ENCODE assay signal across 23 cellular contexts in genomic region chr16:78488461-78488860, GRCh38.
"Had no signal": no experiment of that assay in that cellular context is flagged by ENCODE, and none has a peak within 500 bp of the region (broad histone marks: within the 10 kb centered on the region; RNA-seq: fewer than 3 reads in every experiment).

No MANE protein-coding gene starts in this region.

- H3K9ac ChIP-seq: neural progenitor cell, parathyroid adenoma had no signal

- H2AFZ ChIP-seq: neural progenitor cell, parathyroid adenoma had no signal

- H3K4me3 ChIP-seq: neural progenitor cell, ovary, psoas muscle, right lobe of liver, sigmoid colon, stomach, thoracic aorta, thyroid gland, tibial nerve, upper lobe of left lung, vagina had no signal

- H3K27ac ChIP-seq: neural progenitor cell, ovary, parathyroid adenoma, psoas muscle, right lobe of liver, sigmoid colon, stomach, thoracic aorta, thyroid gland, tibial nerve, upper lobe of left lung, vagina had no signal

- DNase-seq: occipital lobe; ovary; posterior cingulate gyrus; psoas muscle; right cardiac atrium; right lobe of liver; sigmoid colon; small intestine; stimulated activated CD4-positive, alpha-beta T cell treated with anti-CD3 and anti-CD28 coated beads, Interleukin-15, amount 100 ng/mL, for 24 hours; stimulated activated CD4-positive, alpha-beta T cell treated with anti-CD3 and anti-CD28 coated beads, Interleukin-2, amount 100 ng/mL, for 24 hours; stimulated activated CD4-positive, alpha-beta T cell treated with anti-CD3 and anti-CD28 coated beads, Interleukin-2, amount 100 ng/mL, for 48 hours; stimulated activated CD4-positive, alpha-beta T cell treated with anti-CD3 and anti-CD28 coated beads, Interleukin-4, amount 100 ng/mL, for 24 hours; stimulated activated naive B cell treated with anti-CD40 and anti-IgM and Interleukin-4, amounts not matched to agents 10 μg/mL and 1 μg/mL and 100 μg/mL, for 72 hours; stimulated activated naive CD4-positive, alpha-beta T cell treated with Interleukin-2 at 50 U/mL for 16 hours; stomach; thyroid gland; trophoblast cell; upper lobe of left lung had no signal

- H3K9me3 ChIP-seq: ovary, psoas muscle, right lobe of liver, sigmoid colon, stomach, thoracic aorta, thyroid gland, tibial nerve, upper lobe of left lung, vagina had no signal

- H3K4me2 ChIP-seq: neural progenitor cell had no signal

- H3K4me1 ChIP-seq: neural progenitor cell, psoas muscle, stomach, thyroid gland, tibial nerve, upper lobe of left lung, vagina had no signal

- H3K36me3 ChIP-seq: neural progenitor cell, ovary, right lobe of liver, sigmoid colon, stomach, thoracic aorta, thyroid gland, tibial nerve, upper lobe of left lung, vagina had no signal

- H3K27me3 ChIP-seq: neural progenitor cell, ovary, right lobe of liver, sigmoid colon, stomach, thyroid gland, tibial nerve, upper lobe of left lung, vagina had no signal
